Comparison of ENCODE assay signal across 8 cellular contexts in the genomic region with DNA sequence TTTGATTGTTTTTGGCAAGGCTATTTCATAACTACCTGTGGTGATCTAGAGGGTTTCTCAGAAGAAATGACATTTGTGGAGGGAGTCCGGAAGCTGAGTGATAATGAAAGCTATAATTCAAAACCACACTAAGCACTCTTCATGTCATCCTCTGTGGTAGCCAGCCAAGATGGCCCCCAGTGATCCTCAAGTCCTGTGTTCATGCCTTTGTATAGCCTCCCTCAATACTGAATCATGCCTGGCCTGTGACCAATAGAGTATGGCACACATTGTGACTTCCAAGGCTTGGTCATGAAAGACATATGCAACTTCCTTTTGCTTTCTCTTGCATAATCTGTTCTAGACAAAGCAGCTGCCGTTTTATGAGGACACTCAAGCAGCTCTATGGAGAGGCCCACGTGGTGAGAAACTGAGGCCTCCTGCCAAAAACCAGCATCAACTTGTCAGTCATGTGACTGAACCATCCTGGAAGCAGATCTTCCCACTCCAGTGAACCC. TPM values are rescaled to one million over a fixed set of nuclear protein-coding genes. Genes with fewer than 3 reads are reported as not detected.
DNase-seq lines count a peak whose midpoint lies in the region; ATAC-seq and TF ChIP-seq lines count a peak whose summit lies in the region.

No MANE protein-coding gene starts in this region.

- TF ChIP-seq CTCF in mammary epithelial cell (conservative IDR thresholded peaks at IDR 0.05 in 1 of 2, IDR thresholded peaks at IDR 0.05 in 1 of 2; ENCODE audit: extremely low read depth in 1 of 2, insufficient read depth in 1 of 2, low read depth in 1 of 2, low read length in 2 of 2): no peak
- no peak for TF ChIP-seq CTCF in osteoblast (IDR thresholded peaks at IDR 0.05; ENCODE audit: extremely low read depth, low read depth, low read length)
- TF ChIP-seq CTCF in Caco-2 (IDR thresholded peaks at IDR 0.05; ENCODE audit: insufficient read depth in 1 of 2, low read depth in 1 of 2, low read length in 1 of 2, severe bottlenecking in 1 of 2, unreplicated experiment in 1 of 2): no peak

- DNase-seq in CD1c-positive myeloid dendritic cell (ENCODE audit: extremely low spot score) (peak; percentile 87), OCI-M1 (lab: John Stamatoyannopoulos, UW) (peak; percentile 49), mammary epithelial cell (peak; percentile 93), osteoblast (ENCODE audit: insufficient read length, low spot score, missing footprints) (no peak), Caco-2 (no peak), germinal center (ENCODE audit: low spot score) (no peak)

- H3K4me1 ChIP-seq in mammary epithelial cell (ENCODE audit: insufficient read depth, low read length) (peaks cover 11% of the 10 kb centered on the region), osteoblast (ENCODE audit: insufficient read depth, low read length) (no peaks in the 10 kb centered on the region), Caco-2 (no peaks in the 10 kb centered on the region)

- H3K9ac ChIP-seq in mammary epithelial cell (ENCODE audit: insufficient read depth, low read length): no peak overlapping the region

- in situ Hi-C loops in mammary epithelial cell (cut with MboI; ENCODE audit: low sequenced_read_pairs in 2 of 2): no loop called here

- no peaks in the 10 kb centered on the region for H4K20me1 ChIP-seq in mammary epithelial cell (ENCODE audit: insufficient read depth, low read length)
- H4K20me1 ChIP-seq in osteoblast (ENCODE audit: insufficient read depth, low read length): no peaks in the 10 kb centered on the region

- CTCF ChIA-PET in mammary epithelial cell (lab: Charles Lee; ENCODE audit: low non-redundant PET) (no interaction called here), Caco-2 (lab: Charles Lee) (no interaction called here)

- H3K36me3 ChIP-seq in mammary epithelial cell (ENCODE audit: insufficient read depth, low read length): no peaks in the 10 kb centered on the region
- H3K36me3 ChIP-seq in osteoblast (ENCODE audit: insufficient read depth, low read length): no peaks in the 10 kb centered on the region
- H3K36me3 ChIP-seq in Caco-2 (ENCODE audit: control insufficient read depth, insufficient read depth, low read length): no peaks in the 10 kb centered on the region

- no peaks in the 10 kb centered on the region for H3K36me3 Mint-ChIP-seq in Caco-2 (ENCODE audit: insufficient read depth, unreplicated experiment)

- ATAC-seq in GM19043 (IDR thresholded peaks at IDR 0.05; ENCODE audit: low read depth, unreplicated experiment) (peak; percentile 98), HG03139 (IDR thresholded peaks at IDR 0.05; ENCODE audit: unreplicated experiment) (peak; percentile 95)

- H3K4me3 Mint-ChIP-seq in Caco-2 (ENCODE audit: unreplicated experiment): no peak overlapping the region

- dilution Hi-C loops in mammary epithelial cell (cut with HindIII; ENCODE audit: low sequenced_read_pairs): loop anchor here (10.0 kb wide), 1 partner anchor 245 kb away; the partner anchor contains the start of gene LZTS3

- POLR2A ChIA-PET in Caco-2 (lab: Charles Lee): no interaction called here

- H3K27me3 ChIP-seq in mammary epithelial cell (ENCODE audit: insufficient read depth, low read length) (no peaks in the 10 kb centered on the region), osteoblast (ENCODE audit: insufficient read depth, low read length) (no peaks in the 10 kb centered on the region), Caco-2 (replicated peaks; ENCODE audit: control insufficient read depth, insufficient read depth, low read length) (no peaks in the 10 kb centered on the region)

- H3K27ac ChIP-seq in mammary epithelial cell (ENCODE audit: insufficient read depth, low read depth, low read length) (peak overlapping the region; percentile 63), osteoblast (ENCODE audit: low read depth, low read length) (no peak overlapping the region)

- H3K27ac Mint-ChIP-seq in Caco-2 (ENCODE audit: unreplicated experiment): no peak overlapping the region

- intact Hi-C loops in mammary epithelial cell (cut with micrococcal nuclease) (loop anchor here (1.0 to 5.0 kb wide), 3 partner anchors 12 to 124 kb away; partner anchors contain the start of gene ATRN), Caco-2 (cut with micrococcal nuclease; ENCODE audit: unreplicated experiment) (no loop called here)

- H2AFZ ChIP-seq in mammary epithelial cell (ENCODE audit: low read depth, low read length) (peak overlapping the region; percentile 54), osteoblast (ENCODE audit: low read length) (peak overlapping the region; percentile 56)

- H3K9me3 ChIP-seq in mammary epithelial cell (replicated peaks; ENCODE audit: insufficient read depth, low read length): no peaks in the 10 kb centered on the region
- no peaks in the 10 kb centered on the region for H3K9me3 ChIP-seq in osteoblast (ENCODE audit: low read depth, low read length)
- H3K9me3 ChIP-seq in Caco-2: no peaks in the 10 kb centered on the region

- BruUV-seq in mammary epithelial cell (replicated peaks; lab: Mats Ljungman, UMichigan) (no TSS peak), Caco-2 (replicated peaks; lab: Mats Ljungman, UMichigan) (no TSS peak)

- H3K79me2 ChIP-seq in mammary epithelial cell (ENCODE audit: insufficient read depth, low read length): no peaks in the 10 kb centered on the region
- no peaks in the 10 kb centered on the region for H3K79me2 ChIP-seq in osteoblast (ENCODE audit: insufficient read depth, low read length)

- no peak overlapping the region for H3K4me3 ChIP-seq in mammary epithelial cell (replicated peaks in 1 of 3; ENCODE audit: insufficient read depth in 1 of 3, low read depth in 2 of 3, low read length in 3 of 3)
- H3K4me3 ChIP-seq in osteoblast (ENCODE audit: insufficient read depth, low read length): no peak overlapping the region
- no peak overlapping the region for H3K4me3 ChIP-seq in Caco-2 (ENCODE audit: low read depth, low read length)

- peaks cover 3% of the 10 kb centered on the region for H3K27me3 Mint-ChIP-seq in Caco-2 (ENCODE audit: insufficient read depth, unreplicated experiment)

- WGBS in mammary epithelial cell (ENCODE audit: low coverage, missing lambda C conversion rate): 6% methylated on average over 3 of the region's 3 CpGs

- no peaks in the 10 kb centered on the region for H3K4me1 Mint-ChIP-seq in Caco-2 (ENCODE audit: low read depth, unreplicated experiment)

- H3K4me2 ChIP-seq in mammary epithelial cell (ENCODE audit: insufficient read depth, low read depth, low read length) (peak overlapping the region; percentile 39), osteoblast (ENCODE audit: insufficient read depth, low read length) (peak overlapping the region; percentile 17)

- no peaks in the 10 kb centered on the region for H3K9me3 Mint-ChIP-seq in Caco-2 (ENCODE audit: unreplicated experiment)

RNA-seq across cellular contexts. Expression of gene DNAAF9, which starts 12.8 kb away (rescaled TPM):
- 10 to 100 TPM; 14.1 to 23.7 TPM for total RNA-seq in mammary epithelial cell
- polyA plus RNA-seq in mammary epithelial cell: 7.0 TPM
- polyA minus RNA-seq in mammary epithelial cell: 11.9 TPM
- total RNA-seq in osteoblast: 10.6 and 11.2 TPM in 2 replicates
- not detected in 2 replicates for total RNA-seq in Caco-2 (2022)

RNA-seq across cellular contexts. Expression of gene ATRN, which starts 50.6 kb away (rescaled TPM):
- total RNA-seq in mammary epithelial cell: 100 to 1,000 TPM in 1 of 2 donors, 10 to 100 TPM in 1; 54.2 to 134 TPM
- polyA plus RNA-seq in mammary epithelial cell: 52.3 TPM
- polyA minus RNA-seq in mammary epithelial cell: 62.9 TPM
- 43.3 and 48.1 TPM in 2 replicates for total RNA-seq in osteoblast
- total RNA-seq in Caco-2 (2022): 39.3 and 41.4 TPM in 2 replicates

Comparison
In these comparisons a context has a peak if more than half of its experiments do, and no peak if none do; other contexts are left out.
1. DNase-seq: peak in CD1c-positive myeloid dendritic cell (single experiment), OCI-M1 (single experiment) and mammary epithelial cell (single experiment); none in osteoblast (single experiment), Caco-2 (0 of 2) and germinal center (single experiment).
2. RNA of gene DNAAF9, which starts 12.8 kb away (total RNA-seq): 14.1 to 23.7 TPM in mammary epithelial cell and 10.6 to 11.2 TPM in osteoblast; not detected in Caco-2; every median in the first group is over 10 times any median in the second.